In genomic region chr7:41252551-41252950, GRCh38 we compare ENCODE assay signal across 33 cellular contexts.
"Had no signal": no experiment of that assay in that cellular context is flagged by ENCODE, and none has a peak within 500 bp of the region (broad histone marks: within the 10 kb centered on the region; RNA-seq: fewer than 3 reads in every experiment).

No MANE protein-coding gene starts in this region.

- H3K4me3 ChIP-seq: MG63 had no signal

- H3K27ac ChIP-seq: KMS-11 had no signal

- H3K27me3 ChIP-seq: MG63 had no signal

- H3K9me3 ChIP-seq: MG63 had no signal

- H3K9ac ChIP-seq: KMS-11 had no signal

- DNase-seq: Karpas-422, Kasumi-1, MG63, MM.1S, MV-4-11, NCI-H1048, NCI-H1092, NCI-H1092 treated with DMSO at 0.1 percent for 48 hours, NCI-H1105, NCI-H1105 treated with DMSO at 0.1 percent for 48 hours, NCI-H1417, NCI-H1417 treated with DMSO at 0.1 percent for 48 hours, NCI-H1436, NCI-H1436 treated with DMSO at 0.1 percent for 48 hours, NCI-H146, NCI-H1694, NCI-H1694 treated with DMSO at 0.1 percent for 48 hours, NCI-H187, NCI-H187 treated with DMSO at 0.1 percent for 48 hours, NCI-H1930, NCI-H2029, NCI-H2029 treated with DMSO at 0.1 percent for 48 hours, NCI-H2081, NCI-H2081 treated with DMSO at 0.1 percent for 48 hours, NCI-H2107, NCI-H2171, NCI-H2227 treated with DMSO at 0.1 percent for 48 hours, NCI-H226, NCI-H345, NCI-H446 treated with DMSO at 0.1 percent for 48 hours, NCI-H510A, NCI-H510A treated with DMSO at 0.1 percent for 48 hours had no signal

- H3K4me2 ChIP-seq: KMS-11 had no signal

- H3K36me3 ChIP-seq: MG63 had no signal
